In genomic region chr2:73003027-73003426, GRCh38 we compare ENCODE assay signal across 15 cellular contexts.
DNase-seq lines count a peak whose midpoint lies in the region; ATAC-seq, FAIRE-seq and TF ChIP-seq lines count a peak whose summit lies in the region.
"Had no signal": no experiment of that assay in that cellular context is flagged by ENCODE, and none has a peak within 500 bp of the region (broad histone marks: within the 10 kb centered on the region; RNA-seq: fewer than 3 reads in every experiment).

No MANE protein-coding gene starts in this region.

- intact Hi-C loops in HepG2 (cut with micrococcal nuclease; ENCODE audit: unreplicated experiment) (no loop called here), right lobe of liver (cut with DNase I) (no loop called here)

- TF ChIP-seq CTCF in HepG2 (CRISPR knock-in tag; IDR thresholded peaks at IDR 0.05) (no peak), right lobe of liver (IDR thresholded peaks at IDR 0.05) (no peak), coronary artery (IDR thresholded peaks at IDR 0.05) (no peak), liver (IDR thresholded peaks at IDR 0.05; ENCODE audit: low read depth, low read length, missing input control) (no peak)

- H3K36me3 ChIP-seq in HepG2 (replicated peaks in 1 of 2; ENCODE audit: control insufficient read depth in 1 of 2, insufficient read depth in 2 of 2, low read length in 2 of 2) (peaks cover 4 to 18% of the 10 kb centered on the region in 2 experiments), right lobe of liver (no peaks in the 10 kb centered on the region), liver (ENCODE audit: control insufficient read depth in 4 of 4, insufficient read depth in 3 of 4, low read depth in 1 of 4, low read length in 3 of 4) (peaks cover 0 to 2% (median 0%) of the 10 kb centered on the region in 4 donors)

- DNase-seq in HepG2 (ENCODE audit: low spot score): no peak
- no peak for DNase-seq in right lobe of liver
- DNase-seq in coronary artery (ENCODE audit: low spot score): peak; percentile 41
- DNase-seq in activated CD4-positive, alpha-beta T cell treated with anti-CD3 and anti-CD28 coated beads, Interleukin-2, amount 50 U/mL, for 48 hours: no peak
- DNase-seq in HCEC 1CT: no peak
- DNase-seq: ACHN; C1 segment of cervical spinal cord; Calu3; CD4-positive, alpha-beta T cell; DMS 273 treated with DMSO at 0.1 percent for 48 hours had no signal

- no peaks in the 10 kb centered on the region for H3K9me3 ChIP-seq in HepG2 (ENCODE audit: low read length)
- no peaks in the 10 kb centered on the region for H3K9me3 ChIP-seq in right lobe of liver
- H3K9me3 ChIP-seq in liver (ENCODE audit: control insufficient read depth in 4 of 4, low read length in 3 of 4): no peaks in the 10 kb centered on the region

- POLR2A ChIA-PET in HepG2 (lab: Yijun Ruan, JAX): interaction anchor here (1.3 to 3.8 kb wide), 3 partner anchors 18 to 68 kb away, joined by 3 to 14 read pairs (median 5); partner anchors contain the start of gene SFXN5

- WGBS in HepG2 (ENCODE audit: low lambda C conversion rate): 98% methylated on average over 8 of the region's 8 CpGs
- 93% methylated on average over 8 of the region's 8 CpGs for WGBS in right lobe of liver (ENCODE audit: insufficient coverage, low coverage, low lambda C conversion rate, missing lambda C conversion rate)
- 92% methylated on average over 8 of the region's 8 CpGs for WGBS in liver

- H3K27me3 ChIP-seq in HepG2 (ENCODE audit: control insufficient read depth in 1 of 2, insufficient read depth in 2 of 2, low read length in 2 of 2) (no peaks in the 10 kb centered on the region), right lobe of liver (no peaks in the 10 kb centered on the region), liver (ENCODE audit: control insufficient read depth in 4 of 4, insufficient read depth in 4 of 4, low read length in 3 of 4) (no peaks in the 10 kb centered on the region)

- H3K4me3 ChIP-seq in HepG2 (replicated peaks in 1 of 3; ENCODE audit: insufficient read depth in 1 of 3, low read depth in 2 of 3, low read length in 3 of 3) (no peak overlapping the region), right lobe of liver (no peak overlapping the region), coronary artery (no peak overlapping the region), liver (ENCODE audit: low read depth in 1 of 3, low read length in 3 of 3) (no peak overlapping the region)

- TF ChIP-seq RAD21 in HepG2 (CRISPR knock-in tag; IDR thresholded peaks at IDR 0.05) (no peak), liver (IDR thresholded peaks at IDR 0.05) (no peak)

- in situ Hi-C loops in HepG2 (cut with HindIII; ENCODE audit: extremely low pct_ligation_motif_present, low pct_unique_long_range_greater_than_20kb): no loop called here

- H3K79me2 ChIP-seq in HepG2 (ENCODE audit: insufficient read depth, low read length): no peaks in the 10 kb centered on the region

- FAIRE-seq in HepG2 (lab: Jason Lieb, UNC): no peak
- FAIRE-seq: GM18507 had no signal

- ATAC-seq in HepG2 (no peak), right lobe of liver (no peak), GM21576 (IDR thresholded peaks at IDR 0.05; ENCODE audit: unreplicated experiment) (no peak)
- ATAC-seq: HCT116 had no signal

- BruUV-seq in HepG2 (replicated peaks; lab: Mats Ljungman, UMichigan): no TSS peak

- H3K27ac ChIP-seq in HepG2 (ENCODE audit: extremely low read length, insufficient read depth, low read length) (peak overlapping the region; percentile 17), right lobe of liver (peak overlapping the region in 1 of 3 donors; percentile 80), coronary artery (no peak overlapping the region), liver (ENCODE audit: low read depth in 1 of 2, low read length in 2 of 2) (peak overlapping the region; percentile 89 to 97)
- H3K27ac ChIP-seq: HL-60 had no signal

- H3K4me2 ChIP-seq in HepG2 (ENCODE audit: low read depth, low read length): no peak overlapping the region

- TF ChIP-seq POLR2A in HepG2 (IDR thresholded peaks at IDR 0.05; ENCODE audit: insufficient read depth in 1 of 2, low read depth in 2 of 2, low read length in 2 of 2) (no peak), right lobe of liver (IDR thresholded peaks at IDR 0.05) (no peak)

- TF ChIP-seq EP300 in HepG2 (IDR thresholded peaks at IDR 0.05; ENCODE audit: low read depth in 2 of 2, low read length in 2 of 2): no peak
- no peak for TF ChIP-seq EP300 in HepG2 (CRISPR knock-in tag; IDR thresholded peaks at IDR 0.05; ENCODE audit: borderline replicate concordance)

- H3K4me1 ChIP-seq in HepG2 (ENCODE audit: insufficient read depth, low read length): peaks cover 27% of the 10 kb centered on the region
- peaks cover 0 to 50% (median 26%) of the 10 kb centered on the region in 4 donors for H3K4me1 ChIP-seq in right lobe of liver
- H3K4me1 ChIP-seq in liver (ENCODE audit: control insufficient read depth in 4 of 4, insufficient read depth in 4 of 4, low read length in 3 of 4): peaks cover 13 to 76% (median 42%) of the 10 kb centered on the region in 4 donors

- CTCF ChIA-PET in HepG2 (lab: Yijun Ruan, JAX; ENCODE audit: low intra/inter-chr PET ratio, low total read pairs): no interaction called here

- no peak overlapping the region for H2AFZ ChIP-seq in HepG2 (ENCODE audit: low read length)

- H4K20me1 ChIP-seq in HepG2 (ENCODE audit: insufficient read depth, low read length): no peaks in the 10 kb centered on the region

- no peak overlapping the region for H3K9ac ChIP-seq in HepG2 (ENCODE audit: insufficient read depth, low read depth, low read length)
- no peak overlapping the region for H3K9ac ChIP-seq in liver (ENCODE audit: low read depth in 1 of 2, low read length in 2 of 2)

TF ChIP-seq in HepG2, 621 proteins besides CTCF, POLR2A, EP300 and RAD21:
- TF ChIP-seq ZNF160 (CRISPR knock-in tag; IDR thresholded peaks at IDR 0.05) (no peak), CHCHD3 (CRISPR knock-in tag; IDR thresholded peaks at IDR 0.05) (no peak)
TF ChIP-seq in HepG2: peak in this region for 0.

TF ChIP-seq in liver, 16 proteins besides CTCF, POLR2A, EP300 and RAD21:
- no peak for TF ChIP-seq SP1 (IDR thresholded peaks at IDR 0.05)
- no peak for TF ChIP-seq YY1 (IDR thresholded peaks at IDR 0.05)
- no peak for TF ChIP-seq REST (IDR thresholded peaks at IDR 0.05)
- TF ChIP-seq FOXA2 (IDR thresholded peaks at IDR 0.05): no peak
- no peak for TF ChIP-seq EGR1 (IDR thresholded peaks at IDR 0.05; ENCODE audit: low read depth in 2 of 2)
- no peak for TF ChIP-seq MAX (IDR thresholded peaks at IDR 0.05)
- TF ChIP-seq NR2F2 (IDR thresholded peaks at IDR 0.05): no peak
- no peak for TF ChIP-seq JUND (IDR thresholded peaks at IDR 0.05)
- no peak for TF ChIP-seq RXRA (IDR thresholded peaks at IDR 0.05)
- TF ChIP-seq, protein P1, sequence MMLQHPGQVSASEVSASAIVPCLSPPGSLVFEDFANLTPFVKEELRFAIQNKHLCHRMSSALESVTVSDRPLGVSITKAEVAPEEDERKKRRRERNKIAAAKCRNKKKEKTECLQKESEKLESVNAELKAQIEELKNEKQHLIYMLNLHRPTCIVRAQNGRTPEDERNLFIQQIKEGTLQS (IDR thresholded peaks at IDR 0.05): no peak
- no peak for TF ChIP-seq FOXA1 (IDR thresholded peaks at IDR 0.05)
TF ChIP-seq in liver: peak in this region for 0.

Comparison
In these comparisons a context has a peak if more than half of its experiments do, and no peak if none do; other contexts are left out.
1. H3K27ac ChIP-seq: peak in HepG2 (single experiment) and liver (2 of 2); none in coronary artery (0 of 2).